Comparison of ENCODE assay signal across 1 cellular context in the genomic region with DNA sequence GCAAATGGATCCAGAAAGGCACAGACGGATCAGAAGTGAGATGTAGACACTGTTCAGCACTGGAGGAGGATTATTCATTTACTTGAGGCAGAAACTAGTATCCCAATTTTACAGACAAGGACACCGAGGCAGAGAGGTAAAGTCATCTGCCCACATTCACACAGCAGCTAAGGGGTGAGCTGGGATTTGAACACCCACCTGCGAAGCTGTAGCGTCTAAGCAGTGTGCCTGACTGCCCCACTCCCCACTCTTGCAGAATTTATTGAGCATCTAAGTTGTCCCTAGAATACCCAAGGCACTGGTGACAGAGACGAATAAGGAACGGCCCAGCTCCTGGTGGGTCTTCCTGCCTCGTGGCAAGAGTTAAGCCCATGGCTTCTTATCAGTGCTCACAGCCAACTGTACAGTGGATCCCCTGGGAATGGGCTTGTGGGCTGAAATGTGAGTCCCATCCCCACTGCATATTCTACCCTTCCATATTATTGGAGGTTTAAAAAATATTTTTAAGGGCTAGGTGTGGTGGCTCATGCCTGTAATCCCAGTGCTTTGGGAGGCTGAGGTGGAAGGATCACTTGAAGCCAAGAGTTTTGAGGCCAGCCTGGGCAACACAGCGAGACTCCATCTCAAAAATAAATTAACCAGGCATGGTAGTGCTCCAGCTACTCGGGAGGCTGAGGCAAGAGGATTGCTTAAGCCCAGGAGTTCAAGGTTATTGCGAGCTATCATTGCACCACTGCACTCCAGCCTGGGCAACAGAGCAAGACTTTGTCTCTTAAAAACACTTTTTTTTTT.
TF ChIP-seq lines count a peak whose summit lies in the region.

No MANE protein-coding gene starts in this region.

TF ChIP-seq in HepG2, 621 proteins besides CTCF, POLR2A, EP300 and RAD21 (continued from another document):
- TF ChIP-seq, protein P1, sequence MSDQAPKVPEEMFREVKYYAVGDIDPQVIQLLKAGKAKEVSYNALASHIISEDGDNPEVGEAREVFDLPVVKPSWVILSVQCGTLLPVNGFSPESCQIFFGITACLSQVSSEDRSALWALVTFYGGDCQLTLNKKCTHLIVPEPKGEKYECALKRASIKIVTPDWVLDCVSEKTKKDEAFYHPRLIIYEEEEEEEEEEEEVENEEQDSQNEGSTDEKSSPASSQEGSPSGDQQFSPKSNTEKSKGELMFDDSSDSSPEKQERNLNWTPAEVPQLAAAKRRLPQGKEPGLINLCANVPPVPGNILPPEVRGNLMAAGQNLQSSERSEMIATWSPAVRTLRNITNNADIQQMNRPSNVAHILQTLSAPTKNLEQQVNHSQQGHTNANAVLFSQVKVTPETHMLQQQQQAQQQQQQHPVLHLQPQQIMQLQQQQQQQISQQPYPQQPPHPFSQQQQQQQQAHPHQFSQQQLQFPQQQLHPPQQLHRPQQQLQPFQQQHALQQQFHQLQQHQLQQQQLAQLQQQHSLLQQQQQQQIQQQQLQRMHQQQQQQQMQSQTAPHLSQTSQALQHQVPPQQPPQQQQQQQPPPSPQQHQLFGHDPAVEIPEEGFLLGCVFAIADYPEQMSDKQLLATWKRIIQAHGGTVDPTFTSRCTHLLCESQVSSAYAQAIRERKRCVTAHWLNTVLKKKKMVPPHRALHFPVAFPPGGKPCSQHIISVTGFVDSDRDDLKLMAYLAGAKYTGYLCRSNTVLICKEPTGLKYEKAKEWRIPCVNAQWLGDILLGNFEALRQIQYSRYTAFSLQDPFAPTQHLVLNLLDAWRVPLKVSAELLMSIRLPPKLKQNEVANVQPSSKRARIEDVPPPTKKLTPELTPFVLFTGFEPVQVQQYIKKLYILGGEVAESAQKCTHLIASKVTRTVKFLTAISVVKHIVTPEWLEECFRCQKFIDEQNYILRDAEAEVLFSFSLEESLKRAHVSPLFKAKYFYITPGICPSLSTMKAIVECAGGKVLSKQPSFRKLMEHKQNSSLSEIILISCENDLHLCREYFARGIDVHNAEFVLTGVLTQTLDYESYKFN (CRISPR knock-in tag; conservative IDR thresholded peaks at IDR 0.05): 0 out of 2 replicates have a peak, but pooled peaks have one; percentile 20
- TF ChIP-seq, protein P2, sequence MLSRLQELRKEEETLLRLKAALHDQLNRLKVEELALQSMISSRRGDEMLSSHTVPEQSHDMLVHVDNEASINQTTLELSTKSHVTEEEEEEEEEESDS (CRISPR knock-in tag; IDR thresholded peaks at IDR 0.05; ENCODE audit: borderline replicate concordance): no peak
- TF ChIP-seq, protein P3, sequence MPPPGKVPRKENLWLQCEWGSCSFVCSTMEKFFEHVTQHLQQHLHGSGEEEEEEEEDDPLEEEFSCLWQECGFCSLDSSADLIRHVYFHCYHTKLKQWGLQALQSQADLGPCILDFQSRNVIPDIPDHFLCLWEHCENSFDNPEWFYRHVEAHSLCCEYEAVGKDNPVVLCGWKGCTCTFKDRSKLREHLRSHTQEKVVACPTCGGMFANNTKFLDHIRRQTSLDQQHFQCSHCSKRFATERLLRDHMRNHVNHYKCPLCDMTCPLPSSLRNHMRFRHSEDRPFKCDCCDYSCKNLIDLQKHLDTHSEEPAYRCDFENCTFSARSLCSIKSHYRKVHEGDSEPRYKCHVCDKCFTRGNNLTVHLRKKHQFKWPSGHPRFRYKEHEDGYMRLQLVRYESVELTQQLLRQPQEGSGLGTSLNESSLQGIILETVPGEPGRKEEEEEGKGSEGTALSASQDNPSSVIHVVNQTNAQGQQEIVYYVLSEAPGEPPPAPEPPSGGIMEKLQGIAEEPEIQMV (CRISPR knock-in tag; IDR thresholded peaks at IDR 0.05; ENCODE audit: low read depth): no peak
- TF ChIP-seq ZNF451 (CRISPR knock-in tag; IDR thresholded peaks at IDR 0.05) (no peak), JUN (CRISPR knock-in tag; IDR thresholded peaks at IDR 0.05) (no peak), KDM1A (CRISPR knock-in tag; IDR thresholded peaks at IDR 0.05) (peak; percentile 69; the same call in 1 of the 2 replicates), THAP11 (CRISPR knock-in tag; IDR thresholded peaks at IDR 0.05) (no peak), ZSCAN9 (CRISPR knock-in tag; IDR thresholded peaks at IDR 0.05; ENCODE audit: borderline replicate concordance) (no peak), ARID2 (CRISPR knock-in tag; IDR thresholded peaks at IDR 0.05; ENCODE audit: borderline replicate concordance) (no peak), ZNF24 (IDR thresholded peaks at IDR 0.05) (no peak)
